ENCODE assay signal across 1 cellular context in the genomic region with DNA sequence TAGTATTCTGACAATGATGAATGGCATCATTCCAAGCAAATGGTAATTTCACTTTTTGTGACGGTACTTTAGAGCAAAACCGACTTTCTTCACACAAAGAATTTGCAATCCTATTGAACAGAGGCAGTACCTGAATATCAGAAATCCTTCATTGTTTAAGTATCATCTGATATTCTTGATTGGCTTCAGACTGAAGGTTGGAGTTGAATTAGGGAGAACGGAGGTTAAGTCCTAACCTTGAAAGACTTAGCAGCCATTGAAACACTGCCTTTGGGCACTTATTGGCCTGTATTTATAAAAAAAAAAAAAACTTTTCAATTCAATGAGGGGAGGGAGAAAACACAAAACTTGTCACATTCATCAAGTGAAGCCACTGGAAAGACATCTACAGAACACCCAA.
TF ChIP-seq lines count a peak whose summit lies in the region.

No MANE protein-coding gene starts in this region.

TF ChIP-seq in GM23338, 12 proteins besides CTCF, POLR2A, EP300 and RAD21 (continued from another document):
- TF ChIP-seq, protein P1, sequence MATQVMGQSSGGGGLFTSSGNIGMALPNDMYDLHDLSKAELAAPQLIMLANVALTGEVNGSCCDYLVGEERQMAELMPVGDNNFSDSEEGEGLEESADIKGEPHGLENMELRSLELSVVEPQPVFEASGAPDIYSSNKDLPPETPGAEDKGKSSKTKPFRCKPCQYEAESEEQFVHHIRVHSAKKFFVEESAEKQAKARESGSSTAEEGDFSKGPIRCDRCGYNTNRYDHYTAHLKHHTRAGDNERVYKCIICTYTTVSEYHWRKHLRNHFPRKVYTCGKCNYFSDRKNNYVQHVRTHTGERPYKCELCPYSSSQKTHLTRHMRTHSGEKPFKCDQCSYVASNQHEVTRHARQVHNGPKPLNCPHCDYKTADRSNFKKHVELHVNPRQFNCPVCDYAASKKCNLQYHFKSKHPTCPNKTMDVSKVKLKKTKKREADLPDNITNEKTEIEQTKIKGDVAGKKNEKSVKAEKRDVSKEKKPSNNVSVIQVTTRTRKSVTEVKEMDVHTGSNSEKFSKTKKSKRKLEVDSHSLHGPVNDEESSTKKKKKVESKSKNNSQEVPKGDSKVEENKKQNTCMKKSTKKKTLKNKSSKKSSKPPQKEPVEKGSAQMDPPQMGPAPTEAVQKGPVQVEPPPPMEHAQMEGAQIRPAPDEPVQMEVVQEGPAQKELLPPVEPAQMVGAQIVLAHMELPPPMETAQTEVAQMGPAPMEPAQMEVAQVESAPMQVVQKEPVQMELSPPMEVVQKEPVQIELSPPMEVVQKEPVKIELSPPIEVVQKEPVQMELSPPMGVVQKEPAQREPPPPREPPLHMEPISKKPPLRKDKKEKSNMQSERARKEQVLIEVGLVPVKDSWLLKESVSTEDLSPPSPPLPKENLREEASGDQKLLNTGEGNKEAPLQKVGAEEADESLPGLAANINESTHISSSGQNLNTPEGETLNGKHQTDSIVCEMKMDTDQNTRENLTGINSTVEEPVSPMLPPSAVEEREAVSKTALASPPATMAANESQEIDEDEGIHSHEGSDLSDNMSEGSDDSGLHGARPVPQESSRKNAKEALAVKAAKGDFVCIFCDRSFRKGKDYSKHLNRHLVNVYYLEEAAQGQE (IDR thresholded peaks at IDR 0.05; ENCODE audit: unreplicated experiment): no peak
- TF ChIP-seq, protein P2, sequence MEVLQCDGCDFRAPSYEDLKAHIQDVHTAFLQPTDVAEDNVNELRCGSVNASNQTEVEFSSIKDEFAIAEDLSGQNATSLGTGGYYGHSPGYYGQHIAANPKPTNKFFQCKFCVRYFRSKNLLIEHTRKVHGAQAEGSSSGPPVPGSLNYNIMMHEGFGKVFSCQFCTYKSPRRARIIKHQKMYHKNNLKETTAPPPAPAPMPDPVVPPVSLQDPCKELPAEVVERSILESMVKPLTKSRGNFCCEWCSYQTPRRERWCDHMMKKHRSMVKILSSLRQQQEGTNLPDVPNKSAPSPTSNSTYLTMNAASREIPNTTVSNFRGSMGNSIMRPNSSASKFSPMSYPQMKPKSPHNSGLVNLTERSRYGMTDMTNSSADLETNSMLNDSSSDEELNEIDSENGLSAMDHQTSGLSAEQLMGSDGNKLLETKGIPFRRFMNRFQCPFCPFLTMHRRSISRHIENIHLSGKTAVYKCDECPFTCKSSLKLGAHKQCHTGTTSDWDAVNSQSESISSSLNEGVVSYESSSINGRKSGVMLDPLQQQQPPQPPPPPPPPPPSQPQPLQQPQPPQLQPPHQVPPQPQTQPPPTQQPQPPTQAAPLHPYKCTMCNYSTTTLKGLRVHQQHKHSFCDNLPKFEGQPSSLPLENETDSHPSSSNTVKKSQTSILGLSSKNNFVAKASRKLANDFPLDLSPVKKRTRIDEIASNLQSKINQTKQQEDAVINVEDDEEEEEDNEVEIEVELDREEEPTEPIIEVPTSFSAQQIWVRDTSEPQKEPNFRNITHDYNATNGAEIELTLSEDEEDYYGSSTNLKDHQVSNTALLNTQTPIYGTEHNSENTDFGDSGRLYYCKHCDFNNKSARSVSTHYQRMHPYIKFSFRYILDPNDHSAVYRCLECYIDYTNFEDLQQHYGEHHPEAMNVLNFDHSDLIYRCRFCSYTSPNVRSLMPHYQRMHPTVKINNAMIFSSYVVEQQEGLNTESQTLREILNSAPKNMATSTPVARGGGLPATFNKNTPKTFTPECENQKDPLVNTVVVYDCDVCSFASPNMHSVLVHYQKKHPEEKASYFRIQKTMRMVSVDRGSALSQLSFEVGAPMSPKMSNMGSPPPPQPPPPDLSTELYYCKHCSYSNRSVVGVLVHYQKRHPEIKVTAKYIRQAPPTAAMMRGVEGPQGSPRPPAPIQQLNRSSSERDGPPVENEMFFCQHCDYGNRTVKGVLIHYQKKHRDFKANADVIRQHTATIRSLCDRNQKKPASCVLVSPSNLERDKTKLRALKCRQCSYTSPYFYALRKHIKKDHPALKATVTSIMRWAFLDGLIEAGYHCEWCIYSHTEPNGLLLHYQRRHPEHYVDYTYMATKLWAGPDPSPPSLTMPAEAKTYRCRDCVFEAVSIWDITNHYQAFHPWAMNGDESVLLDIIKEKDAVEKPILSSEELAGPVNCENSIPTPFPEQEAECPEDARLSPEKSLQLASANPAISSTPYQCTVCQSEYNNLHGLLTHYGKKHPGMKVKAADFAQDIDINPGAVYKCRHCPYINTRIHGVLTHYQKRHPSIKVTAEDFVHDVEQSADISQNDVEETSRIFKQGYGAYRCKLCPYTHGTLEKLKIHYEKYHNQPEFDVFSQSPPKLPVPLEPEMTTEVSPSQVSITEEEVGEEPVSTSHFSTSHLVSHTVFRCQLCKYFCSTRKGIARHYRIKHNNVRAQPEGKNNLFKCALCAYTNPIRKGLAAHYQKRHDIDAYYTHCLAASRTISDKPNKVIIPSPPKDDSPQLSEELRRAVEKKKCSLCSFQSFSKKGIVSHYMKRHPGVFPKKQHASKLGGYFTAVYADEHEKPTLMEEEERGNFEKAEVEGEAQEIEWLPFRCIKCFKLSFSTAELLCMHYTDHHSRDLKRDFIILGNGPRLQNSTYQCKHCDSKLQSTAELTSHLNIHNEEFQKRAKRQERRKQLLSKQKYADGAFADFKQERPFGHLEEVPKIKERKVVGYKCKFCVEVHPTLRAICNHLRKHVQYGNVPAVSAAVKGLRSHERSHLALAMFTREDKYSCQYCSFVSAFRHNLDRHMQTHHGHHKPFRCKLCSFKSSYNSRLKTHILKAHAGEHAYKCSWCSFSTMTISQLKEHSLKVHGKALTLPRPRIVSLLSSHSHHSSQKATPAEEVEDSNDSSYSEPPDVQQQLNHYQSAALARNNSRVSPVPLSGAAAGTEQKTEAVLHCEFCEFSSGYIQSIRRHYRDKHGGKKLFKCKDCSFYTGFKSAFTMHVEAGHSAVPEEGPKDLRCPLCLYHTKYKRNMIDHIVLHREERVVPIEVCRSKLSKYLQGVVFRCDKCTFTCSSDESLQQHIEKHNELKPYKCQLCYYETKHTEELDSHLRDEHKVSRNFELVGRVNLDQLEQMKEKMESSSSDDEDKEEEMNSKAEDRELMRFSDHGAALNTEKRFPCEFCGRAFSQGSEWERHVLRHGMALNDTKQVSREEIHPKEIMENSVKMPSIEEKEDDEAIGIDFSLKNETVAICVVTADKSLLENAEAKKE (CRISPR knock-in tag; IDR thresholded peaks at IDR 0.05): no peak
